30 cellular contexts compared by ENCODE assay signal in genomic region chr4:4794421-4794820, GRCh38.
"Had no signal": no experiment of that assay in that cellular context is flagged by ENCODE, and none has a peak within 500 bp of the region (broad histone marks: within the 10 kb centered on the region; RNA-seq: fewer than 3 reads in every experiment).

No MANE protein-coding gene starts in this region.

- ATAC-seq: naive thymus-derived CD8-positive, alpha-beta T cell; natural killer cell treated with Interleukin-12 subunit alpha and Interleukin-12 subunit beta and Interleukin-15 and Interleukin-18, amount 100 ng/mL, for 72 hours; pancreas; psoas muscle; right cardiac atrium; right lobe of liver; stimulated activated memory B cell treated with anti-CD40 and anti-IgM and Interleukin-4, amounts not matched to agents 10 μg/mL and 1 μg/mL and 100 μg/mL, for 72 hours; stimulated activated naive CD8-positive, alpha-beta T cell treated with anti-CD3 and anti-CD28 coated beads, Interleukin-15, amount 100 ng/mL, for 72 hours; stimulated activated naive CD8-positive, alpha-beta T cell treated with anti-CD3 and anti-CD28 coated beads, Interleukin-15, Interleukin-2, amounts not matched to agents 100 U/mL and 50 U/mL, for 24 hours had no signal

- H3K9me3 ChIP-seq: pancreas, psoas muscle, right lobe of liver, suprapubic skin, testis, upper lobe of left lung, vagina had no signal

- H3K27me3 ChIP-seq: neutrophil, pancreas, right lobe of liver, spleen, suprapubic skin, testis, tibial artery, upper lobe of left lung, vagina had no signal

- H3K4me2 ChIP-seq: smooth muscle cell had no signal

- H3K27ac ChIP-seq: neutrophil, pancreas, psoas muscle, right lobe of liver, sigmoid colon, skin epidermis, spleen, suprapubic skin, testis, tibial artery, upper lobe of left lung, vagina had no signal

- H3K4me1 ChIP-seq: pancreas, psoas muscle, right lobe of liver, sigmoid colon, spleen, suprapubic skin, testis, upper lobe of left lung had no signal

- H3K4me1 Mint-ChIP-seq: naive thymus-derived CD8-positive, alpha-beta T cell; nephron progenitor cell; stimulated activated memory B cell treated with anti-CD40 and anti-IgM and Interleukin-4, amounts not matched to agents 10 μg/mL and 1 μg/mL and 100 μg/mL, for 72 hours; stimulated activated naive CD8-positive, alpha-beta T cell treated with anti-CD3 and anti-CD28 coated beads, Interleukin-15, amount 100 ng/mL, for 72 hours had no signal

- H3K27ac Mint-ChIP-seq: naive thymus-derived CD8-positive, alpha-beta T cell; natural killer cell treated with Interleukin-12 subunit alpha and Interleukin-12 subunit beta and Interleukin-15 and Interleukin-18, amount 100 ng/mL, for 72 hours; nephron progenitor cell; stimulated activated memory B cell treated with anti-CD40 and anti-IgM and Interleukin-4, amounts not matched to agents 10 μg/mL and 1 μg/mL and 100 μg/mL, for 72 hours; stimulated activated naive CD8-positive, alpha-beta T cell treated with anti-CD3 and anti-CD28 coated beads, Interleukin-15, amount 100 ng/mL, for 72 hours had no signal

- H3K4me3 ChIP-seq: pancreas, psoas muscle, right lobe of liver, sigmoid colon, skin epidermis, smooth muscle cell, spleen, suprapubic skin, testis, tibial artery, upper lobe of left lung, vagina had no signal

- DNase-seq: naive thymus-derived CD8-positive, alpha-beta T cell; nephron progenitor cell; nucleus accumbens; pancreas; psoas muscle; right cardiac atrium; right lobe of liver; sigmoid colon; spleen; stimulated activated CD4-positive, alpha-beta T cell treated with anti-CD3 and anti-CD28 coated beads, Interleukin-12 subunit alpha, Interleukin-12 subunit beta, amount 100 ng/mL, for 4 hours; stimulated activated CD4-positive, alpha-beta T cell treated with anti-CD3 and anti-CD28 coated beads, Interleukin-1b, Interleukin-23, amount 100 ng/mL, for 48 hours; stimulated activated CD4-positive, alpha-beta T cell treated with anti-CD3 and anti-CD28 coated beads, Interleukin-4, amount 100 ng/mL, for 1 hour; stimulated activated CD4-positive, alpha-beta T cell treated with anti-CD3 and anti-CD28 coated beads, Interleukin-4, amount 100 ng/mL, for 4 hours; stimulated activated CD8-positive, alpha-beta memory T cell treated with anti-CD3 and anti-CD28 coated beads, Interleukin-4, amount 100 ng/mL, for 48 hours; stimulated activated naive CD4-positive, alpha-beta T cell; stimulated activated naive CD8-positive, alpha-beta T cell treated with anti-CD3 and anti-CD28 coated beads, Interleukin-15, amount 100 ng/mL, for 72 hours; stimulated activated naive CD8-positive, alpha-beta T cell treated with anti-CD3 and anti-CD28 coated beads, Interleukin-15, Interleukin-2, amounts not matched to agents 100 U/mL and 50 U/mL, for 24 hours; substantia nigra; testis; tibial artery; trophoblast cell; upper lobe of left lung had no signal

- H3K36me3 ChIP-seq: neutrophil, pancreas, right lobe of liver, sigmoid colon, spleen, suprapubic skin, tibial artery, upper lobe of left lung, vagina had no signal

- H3K4me3 Mint-ChIP-seq: naive thymus-derived CD8-positive, alpha-beta T cell; natural killer cell treated with Interleukin-12 subunit alpha and Interleukin-12 subunit beta and Interleukin-15 and Interleukin-18, amount 100 ng/mL, for 72 hours; nephron progenitor cell; neural crest cell; stimulated activated memory B cell treated with anti-CD40 and anti-IgM and Interleukin-4, amounts not matched to agents 10 μg/mL and 1 μg/mL and 100 μg/mL, for 72 hours; stimulated activated naive CD8-positive, alpha-beta T cell treated with anti-CD3 and anti-CD28 coated beads, Interleukin-15, amount 100 ng/mL, for 72 hours had no signal
